In genomic region chr3:33030802-33031201, GRCh38 we compare ENCODE assay signal across 12 cellular contexts.
DNase-seq lines count a peak whose midpoint lies in the region; ATAC-seq, FAIRE-seq and TF ChIP-seq lines count a peak whose summit lies in the region.
"Had no signal": no experiment of that assay in that cellular context is flagged by ENCODE, and none has a peak within 500 bp of the region (broad histone marks: within the 10 kb centered on the region; RNA-seq: fewer than 3 reads in every experiment).

No MANE protein-coding gene starts in this region.

- H3K4me3 ChIP-seq in A673 (ENCODE audit: low read depth, low read length, poor library complexity, severe bottlenecking) = no peak overlapping the region
- no peak overlapping the region for H3K4me3 ChIP-seq in GM12865 (ENCODE audit: low read depth, low read length)
- H3K4me3 ChIP-seq in K562 = no peak overlapping the region
- H3K4me3 ChIP-seq in upper lobe of left lung = no peak overlapping the region
- H3K4me3 ChIP-seq: prostate gland, tibial nerve had no signal

- POLR2A ChIA-PET in A673 (lab: Charles Lee; ENCODE audit: low non-redundant PET) = no interaction called here
- POLR2A ChIA-PET in K562 (lab: Yijun Ruan, JAX) = interaction anchor here (2.8 kb wide), 1 partner anchor 10 kb away, joined by 14 read pairs; no protein-coding TSS in a partner anchor

- intact Hi-C loops in A673 (cut with micrococcal nuclease; ENCODE audit: unreplicated experiment) = no loop called here
- intact Hi-C loops in K562 (cut with micrococcal nuclease) = loop anchor here (1.0 kb wide), 1 partner anchor 84 kb away; no protein-coding TSS in a partner anchor
- intact Hi-C loops in Right ventricle myocardium superior (cut with DNase I) = no loop called here

- ATAC-seq in K562 (peak; percentile 63), HG03039 (IDR thresholded peaks at IDR 0.05; ENCODE audit: unreplicated experiment) (no peak), upper lobe of left lung (ENCODE audit: low FRiP score in 2 of 2) (no peak), Right ventricle myocardium superior (ENCODE audit: poor library complexity) (no peak)

- TF ChIP-seq EP300 in K562 (IDR thresholded peaks at IDR 0.05; ENCODE audit: low read length) = no peak
- no peak for TF ChIP-seq EP300 in upper lobe of left lung (IDR thresholded peaks at IDR 0.05)

- H3K36me3 ChIP-seq in A673 (ENCODE audit: insufficient read depth, low read length, poor library complexity, severe bottlenecking) (no peaks in the 10 kb centered on the region), K562 (ENCODE audit: control insufficient read depth, insufficient read depth, low read length) (peaks cover 24% of the 10 kb centered on the region), upper lobe of left lung (peaks cover 0 to 34% (median 14%) of the 10 kb centered on the region in 4 donors)
- H3K36me3 ChIP-seq: prostate gland had no signal

- no peaks in the 10 kb centered on the region for H3K79me2 ChIP-seq in K562 (ENCODE audit: control insufficient read depth, insufficient read depth, low read length)

- DNase-seq in A673 (ENCODE audit: low spot score) (peak; percentile 13), GM12865 (ENCODE audit: low read depth) (peak; percentile 16), RKO (ENCODE audit: low spot score) (peak; percentile 8), K562 (ENCODE audit: extremely low read depth in 1 of 4, low spot score in 3 of 4) (peak in 2 of 4 experiments; percentile 29 to 30), upper lobe of left lung (no peak), Right ventricle myocardium superior (no peak), NCI-H1417 (lab: John Stamatoyannopoulos, UW) (no peak)
- DNase-seq: NCI-H1092 treated with DMSO at 0.1 percent for 48 hours had no signal

- in situ Hi-C loops in K562 (cut with MboI) = no loop called here

- CTCF ChIA-PET in A673 (lab: Charles Lee) = interaction anchor here (0.6 kb wide), 1 partner anchor 22 kb away, joined by 5 read pairs; no protein-coding TSS in a partner anchor
- CTCF ChIA-PET in K562 (lab: Yijun Ruan, JAX; ENCODE audit: low intra/inter-chr PET ratio) = no interaction called here

- 52% methylated on average over 3 of the region's 3 CpGs for WGBS in K562 (ENCODE audit: insufficient coverage, low coverage, missing lambda C conversion rate)
- WGBS in upper lobe of left lung, 2 donors = 49 to 76% methylated on average over 3 of the region's 3 CpGs

- H3K9me3 ChIP-seq in A673 (ENCODE audit: low read depth, low read length, poor library complexity, severe bottlenecking) (no peaks in the 10 kb centered on the region), K562 (replicated peaks; ENCODE audit: control insufficient read depth, insufficient read depth, low read depth, low read length) (no peaks in the 10 kb centered on the region), upper lobe of left lung (no peaks in the 10 kb centered on the region)
- H3K9me3 ChIP-seq: prostate gland, tibial nerve had no signal

- no TSS peak for BruUV-seq in A673 (replicated peaks; lab: Mats Ljungman, UMichigan)
- no TSS peak for BruUV-seq in K562 (replicated peaks; lab: Mats Ljungman, UMichigan)

- H3K27me3 ChIP-seq in A673 (replicated peaks; ENCODE audit: insufficient read depth, low read depth, low read length, poor library complexity) = no peaks in the 10 kb centered on the region
- no peaks in the 10 kb centered on the region for H3K27me3 ChIP-seq in K562 (ENCODE audit: control insufficient read depth in 2 of 2, insufficient read depth in 2 of 2, low read length in 2 of 2)
- no peaks in the 10 kb centered on the region for H3K27me3 ChIP-seq in upper lobe of left lung
- H3K27me3 ChIP-seq: tibial nerve had no signal

- H2AFZ ChIP-seq in K562 (ENCODE audit: low read depth, low read length) = no peak overlapping the region

- H3K4me1 ChIP-seq in A673 (ENCODE audit: insufficient read depth, low read length, poor library complexity, severe bottlenecking) = no peaks in the 10 kb centered on the region
- H3K4me1 ChIP-seq in K562 (replicated peaks in 1 of 2; ENCODE audit: control insufficient read depth in 2 of 2, insufficient read depth in 2 of 2, low read length in 2 of 2) = peaks cover 3% of the 10 kb centered on the region in 2 experiments; a peak in 2 of 5 replicates
- no peaks in the 10 kb centered on the region for H3K4me1 ChIP-seq in upper lobe of left lung
- H3K4me1 ChIP-seq: prostate gland, tibial nerve had no signal

- no peaks in the 10 kb centered on the region for H3K9me1 ChIP-seq in K562 (ENCODE audit: control insufficient read depth, insufficient read depth, low read length)

- peak; percentile 29 for FAIRE-seq in K562 (lab: Jason Lieb, UNC)
- FAIRE-seq: RCC 7860 had no signal

- TF ChIP-seq POLR2A in K562 (conservative IDR thresholded peaks at IDR 0.05) (no peak), upper lobe of left lung (IDR thresholded peaks at IDR 0.05) (no peak)

- H3K9ac ChIP-seq in K562 (ENCODE audit: insufficient read depth in 1 of 2, low read depth in 2 of 2, low read length in 2 of 2) = no peak overlapping the region

- peak; percentile 13; the same call in 1 of the 2 replicates for TF ChIP-seq CTCF in A673 (conservative IDR thresholded peaks at IDR 0.05; ENCODE audit: low read depth, low read length)
- TF ChIP-seq CTCF in GM12865 (IDR thresholded peaks at IDR 0.05; ENCODE audit: insufficient read depth, low read depth, low read length, missing control alignments) = no peak
- peak; percentile 36 to 45 (median 36); a peak in 4 of 6 replicates for TF ChIP-seq CTCF in K562 (IDR thresholded peaks at IDR 0.05 in 2 of 3, conservative IDR thresholded peaks at IDR 0.05 in 1 of 3; ENCODE audit: insufficient read depth in 2 of 3, low read depth in 1 of 3, low read length in 3 of 3)
- no peak for TF ChIP-seq CTCF in upper lobe of left lung (IDR thresholded peaks at IDR 0.05)

- H3K4me2 ChIP-seq in K562 (ENCODE audit: insufficient read depth, low read length) = no peak overlapping the region

- no peak overlapping the region for H3K27ac ChIP-seq in A673 (ENCODE audit: low read depth, low read length, poor library complexity, severe bottlenecking)
- H3K27ac ChIP-seq in K562 (ENCODE audit: extremely low read depth, low read depth, low read length) = no peak overlapping the region
- no peak overlapping the region for H3K27ac ChIP-seq in upper lobe of left lung
- H3K27ac ChIP-seq: prostate gland, tibial nerve had no signal

- H4K20me1 ChIP-seq in K562 (replicated peaks; ENCODE audit: control insufficient read depth, insufficient read depth, low read length) = no peaks in the 10 kb centered on the region

- peak in 1 of 2 experiments; percentile 48; a peak in 2 of 4 replicates for TF ChIP-seq RAD21 in K562 (CRISPR knock-in tag; conservative IDR thresholded peaks at IDR 0.05 in 1 of 2, IDR thresholded peaks at IDR 0.05 in 1 of 2)

TF ChIP-seq in K562, 482 proteins besides CTCF, POLR2A, EP300 and RAD21:
- TF ChIP-seq ERF (CRISPR knock-in tag; IDR thresholded peaks at IDR 0.05) (no peak), ZZZ3 (IDR thresholded peaks at IDR 0.05) (no peak)
TF ChIP-seq in K562: peak in this region for 0.

Comparison
In these comparisons a context has a peak if more than half of its experiments do, and no peak if none do; other contexts are left out.
1. DNase-seq: peak in A673 (single experiment), GM12865 (single experiment) and RKO (single experiment); none in upper lobe of left lung (0 of 2), Right ventricle myocardium superior (single experiment) and NCI-H1417 (0 of 3).
2. CTCF ChIP-seq: peak in A673 (single experiment) and K562 (3 of 3); none in GM12865 (single experiment) and upper lobe of left lung (0 of 6).